In the genomic region with DNA sequence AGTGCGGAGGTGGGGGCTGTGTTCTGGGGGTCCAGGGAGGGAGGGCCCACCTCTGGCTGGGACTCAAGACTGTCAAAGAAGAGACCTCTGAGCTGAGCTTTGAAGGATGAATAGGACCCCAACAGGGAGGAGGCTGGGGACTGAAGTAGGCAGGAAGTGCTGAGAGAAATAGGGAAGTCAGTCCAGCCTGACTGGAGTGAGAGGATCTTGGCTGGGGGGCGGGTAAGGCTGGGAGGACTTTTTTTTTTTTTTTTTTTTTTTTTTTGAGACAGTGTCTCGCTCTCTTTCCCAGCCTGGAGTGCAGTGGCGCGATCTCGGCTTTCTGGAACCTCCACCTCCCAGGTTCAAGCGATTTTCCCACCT, we compare ENCODE assay signal across 11 cellular contexts. TPM values are rescaled to one million over a fixed set of nuclear protein-coding genes. Genes with fewer than 3 reads are reported as not detected.
DNase-seq lines count a peak whose midpoint lies in the region; ATAC-seq and TF ChIP-seq lines count a peak whose summit lies in the region.
"Had no signal": no experiment of that assay in that cellular context is flagged by ENCODE, and none has a peak within 500 bp of the region (broad histone marks: within the 10 kb centered on the region; RNA-seq: fewer than 3 reads in every experiment).

No MANE protein-coding gene starts in this region.

- H3K36me3 ChIP-seq in BLaER1, result no peaks in the 10 kb centered on the region
- H3K36me3 ChIP-seq in esophagus muscularis mucosa, result no peaks in the 10 kb centered on the region

- peaks cover 42% of the 10 kb centered on the region for H3K27me3 Mint-ChIP-seq in nephron progenitor cell (ENCODE audit: low read depth, poor library complexity)

- H3K4me3 ChIP-seq in BLaER1 (no peak overlapping the region), esophagus muscularis mucosa (peak overlapping the region; percentile 35 to 49 (median 39))

- peak overlapping the region; percentile 70 for H3K4me3 Mint-ChIP-seq in nephron progenitor cell
- H3K4me3 Mint-ChIP-seq: CD4-positive, CD25-positive, alpha-beta regulatory T cell had no signal

- H3K27ac ChIP-seq in BLaER1, result no peak overlapping the region
- no peak overlapping the region for H3K27ac ChIP-seq in esophagus muscularis mucosa (replicated peaks in 1 of 4)

- H3K36me3 Mint-ChIP-seq in nephron progenitor cell (ENCODE audit: low read depth), result no peaks in the 10 kb centered on the region
- H3K36me3 Mint-ChIP-seq: CD4-positive, CD25-positive, alpha-beta regulatory T cell had no signal

- no peaks in the 10 kb centered on the region for H3K9me3 Mint-ChIP-seq in nephron progenitor cell
- H3K9me3 Mint-ChIP-seq: CD4-positive, CD25-positive, alpha-beta regulatory T cell had no signal

- WGBS in esophagus muscularis mucosa, result 71% methylated on average over 7 of the region's 7 CpGs

- DNase-seq in NOMO-1 (lab: John Stamatoyannopoulos, UW; ENCODE audit: unreplicated experiment in 2 of 2), result peak; percentile 76 to 78
- no peak for DNase-seq in esophagus muscularis mucosa (ENCODE audit: extremely low spot score)
- no peak for DNase-seq in nephron progenitor cell
- DNase-seq in left colon, result no peak
- no peak for DNase-seq in activated effector memory CD4-positive, alpha-beta T cell treated with Interleukin-2 at 50 U/mL for 16 hours
- DNase-seq: CD4-positive, CD25-positive, alpha-beta regulatory T cell; NCI-H2029 treated with DMSO at 0.1 percent for 48 hours; stimulated activated CD4-positive, alpha-beta T cell treated with anti-CD3 and anti-CD28 coated beads, Interleukin-4, amount 100 ng/mL, for 24 hours had no signal

- H3K9ac ChIP-seq in BLaER1, result no peak overlapping the region

- peaks cover 13% of the 10 kb centered on the region for H3K4me1 Mint-ChIP-seq in nephron progenitor cell
- H3K4me1 Mint-ChIP-seq: CD4-positive, CD25-positive, alpha-beta regulatory T cell had no signal

- H3K4me1 ChIP-seq in BLaER1, result peaks cover 8% of the 10 kb centered on the region; the same call in 1 of the 2 replicates
- peaks cover 0 to 7% (median 5%) of the 10 kb centered on the region in 4 donors for H3K4me1 ChIP-seq in esophagus muscularis mucosa

- ATAC-seq in GM18868 (IDR thresholded peaks at IDR 0.05; ENCODE audit: unreplicated experiment) (no peak), GM18519 (IDR thresholded peaks at IDR 0.05; ENCODE audit: low FRiP score, unreplicated experiment) (no peak), left colon (no peak)

- TF ChIP-seq EP300 in esophagus muscularis mucosa (IDR thresholded peaks at IDR 0.05), result no peak

- peak overlapping the region; percentile 24; the same call in 1 of the 2 replicates for H3K4me2 ChIP-seq in BLaER1

- no peak for TF ChIP-seq POLR2A in esophagus muscularis mucosa (IDR thresholded peaks at IDR 0.05; ENCODE audit: low read depth)

- no peak for TF ChIP-seq CTCF in esophagus muscularis mucosa (IDR thresholded peaks at IDR 0.05)
- no peak for TF ChIP-seq CTCF in nephron progenitor cell (IDR thresholded peaks at IDR 0.05)

- H3K9me3 ChIP-seq in BLaER1 (no peaks in the 10 kb centered on the region), esophagus muscularis mucosa (no peaks in the 10 kb centered on the region)

- no peak overlapping the region for H3K27ac Mint-ChIP-seq in nephron progenitor cell
- H3K27ac Mint-ChIP-seq: CD4-positive, CD25-positive, alpha-beta regulatory T cell had no signal

- no peaks in the 10 kb centered on the region for H3K27me3 ChIP-seq in BLaER1
- peaks cover 0 to 29% (median 7%) of the 10 kb centered on the region in 4 donors for H3K27me3 ChIP-seq in esophagus muscularis mucosa

- no peaks in the 10 kb centered on the region for H4K20me1 ChIP-seq in BLaER1

- intact Hi-C loops in esophagus muscularis mucosa (cut with DNase I) (no loop called here), left colon (cut with DNase I, micrococcal nuclease) (no loop called here)

RNA-seq across cellular contexts. Expression of a gene that starts 8.0 kb away (rescaled TPM):
- 10 to 100 TPM; 10.5 to 13.3 (median 11.4) TPM for total RNA-seq in esophagus muscularis mucosa
- 10 to 100 TPM; 20.0 to 25.4 TPM for total RNA-seq in left colon

RNA-seq across cellular contexts. Expression of a gene that starts 24.1 kb away (rescaled TPM):
- 1 to 10 TPM in 3 of 4 donors, under 1 TPM in 1; 0.66 to 5.6 (median 2.9) TPM for total RNA-seq in esophagus muscularis mucosa
- total RNA-seq in left colon, result 1 to 10 TPM in 1 of 2 donors, under 1 TPM in 1; 0.55 to 1.9 TPM

RNA-seq across cellular contexts. Expression of a gene that starts 51.8 kb away (rescaled TPM):
- 10 to 100 TPM; 20.3 to 72.4 (median 45.2) TPM for total RNA-seq in esophagus muscularis mucosa
- 10 to 100 TPM; 35.5 to 41.8 TPM for total RNA-seq in left colon

Comparison
In these comparisons a context has a peak if more than half of its experiments do, and no peak if none do; other contexts are left out.
1. DNase-seq: peak in NOMO-1 (2 of 2); none in esophagus muscularis mucosa (single experiment), nephron progenitor cell (single experiment), left colon (0 of 2) and activated effector memory CD4-positive, alpha-beta T cell treated with Interleukin-2 at 50 U/mL for 16 hours (single experiment).